In genomic region chr15:88913017-88913849, GRCh38 we compare ENCODE assay signal across 8 cellular contexts. TPM values are rescaled to one million over a fixed set of nuclear protein-coding genes. Genes with fewer than 3 reads are reported as not detected.
A peak's percentile ranks its signal among the peaks of the same experiment; 100 is the strongest.
DNase-seq lines count a peak whose midpoint lies in the region; ATAC-seq and TF ChIP-seq lines count a peak whose summit lies in the region.

TSS of gene MFGE8 (minus strand) at chr15:88913379. CDS start at chr15:88913319, 60 bp downstream.

- H3K4me3 ChIP-seq in coronary artery = peak within 1 kb of the TSS; percentile 97

- H3K4me3 Mint-ChIP-seq in activated CD4-positive, alpha-beta T cell treated with anti-CD3 and anti-CD28 coated beads, Interleukin-2, amount 10 ng/mL, durations not matched to agents 7 days and 5 days = peak within 1 kb of the TSS; percentile 91

- H3K9me3 Mint-ChIP-seq in activated CD4-positive, alpha-beta T cell treated with anti-CD3 and anti-CD28 coated beads, Interleukin-2, amount 10 ng/mL, durations not matched to agents 7 days and 5 days = no peaks in the 10 kb centered on the region

- peak; percentile 78 for DNase-seq in NCI-H2227 (lab: John Stamatoyannopoulos, UW; ENCODE audit: unreplicated experiment)
- DNase-seq in activated CD4-positive, alpha-beta T cell treated with anti-CD3 and anti-CD28 coated beads, Interleukin-2, amount 10 ng/mL, durations not matched to agents 7 days and 5 days = peak; percentile 83
- DNase-seq in coronary artery (ENCODE audit: low spot score) = peak; percentile 89
- DNase-seq in left lobe of liver (ENCODE audit: low spot score) = peak; percentile 76
- DNase-seq in stimulated activated CD4-positive, alpha-beta T cell treated with anti-CD3 and anti-CD28 coated beads, Interleukin-2, amount 100 ng/mL, for 48 hours = peak; percentile 52 to 55
- no peak for DNase-seq in NCI-H187 treated with DMSO at 0.1 percent for 48 hours (lab: John Stamatoyannopoulos, UW)

- H3K27ac Mint-ChIP-seq in activated CD4-positive, alpha-beta T cell treated with anti-CD3 and anti-CD28 coated beads, Interleukin-2, amount 10 ng/mL, durations not matched to agents 7 days and 5 days = peak within 1 kb of the TSS; percentile 95

- CTCF ChIA-PET in activated CD4-positive, alpha-beta T cell treated with anti-CD3 and anti-CD28 coated beads, Interleukin-2, amount 10 ng/mL, durations not matched to agents 7 days and 5 days (lab: Charles Lee) = interaction anchor here (1.0 to 1.2 kb wide), 2 partner anchors 9 to 13 kb away, joined by 4 to 7 read pairs; no protein-coding TSS in a partner anchor

- peak; percentile 29 for TF ChIP-seq POLR2A in GM15510 (IDR thresholded peaks at IDR 0.05; ENCODE audit: borderline replicate concordance, extremely low read depth, insufficient read length)

- TF ChIP-seq CTCF in coronary artery (IDR thresholded peaks at IDR 0.05) = no peak

- ATAC-seq in HG02610 (IDR thresholded peaks at IDR 0.05; ENCODE audit: unreplicated experiment) (peak; percentile 87), left lobe of liver (peak; percentile 91)

- POLR2A ChIA-PET in activated CD4-positive, alpha-beta T cell treated with anti-CD3 and anti-CD28 coated beads, Interleukin-2, amount 10 ng/mL, durations not matched to agents 7 days and 5 days (lab: Charles Lee) = no interaction called here

- peaks cover 24% of the 10 kb centered on the region for H3K4me1 Mint-ChIP-seq in activated CD4-positive, alpha-beta T cell treated with anti-CD3 and anti-CD28 coated beads, Interleukin-2, amount 10 ng/mL, durations not matched to agents 7 days and 5 days

- peak within 1 kb of the TSS; percentile 94 to 98 for H3K27ac ChIP-seq in coronary artery

- peaks cover 12% of the 10 kb centered on the region for H3K36me3 Mint-ChIP-seq in activated CD4-positive, alpha-beta T cell treated with anti-CD3 and anti-CD28 coated beads, Interleukin-2, amount 10 ng/mL, durations not matched to agents 7 days and 5 days (ENCODE audit: low read depth)

- peaks cover 2% of the 10 kb centered on the region for H3K27me3 Mint-ChIP-seq in activated CD4-positive, alpha-beta T cell treated with anti-CD3 and anti-CD28 coated beads, Interleukin-2, amount 10 ng/mL, durations not matched to agents 7 days and 5 days

RNA-seq across cellular contexts. Expression of gene MFGE8, which starts in this region (rescaled TPM):
- 10 to 100 TPM; 57.9 to 58.5 TPM for total RNA-seq in activated CD4-positive, alpha-beta T cell treated with anti-CD3 and anti-CD28 coated beads, Interleukin-2, amount 10 ng/mL, durations not matched to agents 7 days and 5 days
- 29.1 TPM for total RNA-seq in left lobe of liver
